In the genomic region with DNA sequence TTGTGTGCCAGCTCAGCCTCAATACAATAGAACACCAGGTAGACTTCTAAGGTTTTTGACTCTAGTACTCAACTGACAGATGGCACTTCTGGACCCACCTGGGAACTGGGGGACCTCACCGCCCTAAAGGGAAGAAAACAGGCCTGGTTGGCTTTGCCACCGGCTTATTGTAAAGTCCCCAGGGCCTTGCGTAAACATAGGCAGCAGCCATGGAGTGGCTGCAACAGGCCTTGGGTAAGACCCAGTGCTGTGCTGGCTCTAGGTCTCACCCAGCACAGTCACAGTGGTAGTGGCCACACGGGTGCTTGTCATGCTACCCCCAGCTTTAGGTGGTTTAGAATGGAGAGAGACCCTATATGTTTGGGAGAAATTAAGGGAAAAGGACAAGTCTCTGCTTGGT, we compare ENCODE assay signal across 34 cellular contexts.
"Had no signal": no experiment of that assay in that cellular context is flagged by ENCODE, and none has a peak within 500 bp of the region (broad histone marks: within the 10 kb centered on the region; RNA-seq: fewer than 3 reads in every experiment).

No MANE protein-coding gene starts in this region.

- DNase-seq: Karpas-422, Kasumi-1, KG1, MG63, MM.1S, MV-4-11, NCI-H1048, NCI-H1092, NCI-H1092 treated with DMSO at 0.1 percent for 48 hours, NCI-H1105, NCI-H1105 treated with DMSO at 0.1 percent for 48 hours, NCI-H1417, NCI-H1417 treated with DMSO at 0.1 percent for 48 hours, NCI-H1436, NCI-H1436 treated with DMSO at 0.1 percent for 48 hours, NCI-H146, NCI-H1694, NCI-H1694 treated with DMSO at 0.1 percent for 48 hours, NCI-H187, NCI-H187 treated with DMSO at 0.1 percent for 48 hours, NCI-H1930, NCI-H2029, NCI-H2029 treated with DMSO at 0.1 percent for 48 hours, NCI-H2081, NCI-H2081 treated with DMSO at 0.1 percent for 48 hours, NCI-H2107, NCI-H2227 treated with DMSO at 0.1 percent for 48 hours, NCI-H226, NCI-H345, NCI-H446, NCI-H446 treated with DMSO at 0.1 percent for 48 hours, NCI-H510A, NCI-H510A treated with DMSO at 0.1 percent for 48 hours had no signal

- H3K27ac ChIP-seq: KMS-11 had no signal

- H3K4me2 ChIP-seq: KMS-11 had no signal

- H3K36me3 ChIP-seq: MG63 had no signal

- H3K4me3 ChIP-seq: MG63 had no signal

- H3K27me3 ChIP-seq: MG63 had no signal

- H3K9ac ChIP-seq: KMS-11 had no signal
